Comparison of ENCODE assay signal across 1 cellular context in genomic region chr21:41362605-41363369, GRCh38.
A peak's percentile ranks its signal among the peaks of the same experiment; 100 is the strongest.
TF ChIP-seq lines count a peak whose summit lies in the region.

No MANE protein-coding gene starts in this region.

TF ChIP-seq in HepG2, 621 proteins besides CTCF, POLR2A, EP300 and RAD21:
- TF ChIP-seq TBL1XR1 (IDR thresholded peaks at IDR 0.05; ENCODE audit: borderline replicate concordance, low read length, partially characterized antibody) (no peak), ZC3H13 (CRISPR knock-in tag; IDR thresholded peaks at IDR 0.05) (no peak), ZNF281 (CRISPR knock-in tag; IDR thresholded peaks at IDR 0.05; ENCODE audit: borderline replicate concordance) (no peak), HNF4A (CRISPR knock-in tag; IDR thresholded peaks at IDR 0.05) (peak; percentile 31; the same call in 1 of the 2 replicates), SYNCRIP (IDR thresholded peaks at IDR 0.05; ENCODE audit: insufficient read depth, low read depth, low read length) (no peak), DNMT3B (CRISPR knock-in tag; conservative IDR thresholded peaks at IDR 0.05) (no peak), FOXA1 (IDR thresholded peaks at IDR 0.05) (no peak), FOXA1 (CRISPR knock-in tag; IDR thresholded peaks at IDR 0.05) (no peak), NFYC (CRISPR knock-in tag; IDR thresholded peaks at IDR 0.05) (no peak), ZNF639 (CRISPR knock-in tag; conservative IDR thresholded peaks at IDR 0.05) (no peak), HIC2 (CRISPR knock-in tag; IDR thresholded peaks at IDR 0.05; ENCODE audit: low read depth) (no peak), ZNF460 (CRISPR knock-in tag; IDR thresholded peaks at IDR 0.05; ENCODE audit: borderline replicate concordance) (peak; percentile 58; the same call in 1 of the 2 replicates), HINFP (CRISPR knock-in tag; IDR thresholded peaks at IDR 0.05; ENCODE audit: low read depth) (no peak), SAFB2 (CRISPR knock-in tag; IDR thresholded peaks at IDR 0.05; ENCODE audit: borderline replicate concordance, low read depth) (no peak), NONO (IDR thresholded peaks at IDR 0.05) (no peak), NONO (CRISPR knock-in tag; conservative IDR thresholded peaks at IDR 0.05) (no peak), ZMYM3 (CRISPR knock-in tag; IDR thresholded peaks at IDR 0.05) (peak; percentile 33; the same call in 1 of the 2 replicates), ZNF18 (CRISPR knock-in tag; IDR thresholded peaks at IDR 0.05; ENCODE audit: insufficient replicate concordance) (peak; percentile 98), REST (IDR thresholded peaks at IDR 0.05; ENCODE audit: borderline replicate concordance in 1 of 2, low read depth in 1 of 2, low read length in 2 of 2) (peak in 1 of 2 experiments; percentile 55; a peak in 2 of 4 replicates), ZNF331 (CRISPR knock-in tag; IDR thresholded peaks at IDR 0.05) (no peak), ISL2 (CRISPR knock-in tag; IDR thresholded peaks at IDR 0.05) (no peak), ZNF737 (CRISPR knock-in tag; IDR thresholded peaks at IDR 0.05; ENCODE audit: borderline replicate concordance) (no peak), SIX1 (CRISPR knock-in tag; IDR thresholded peaks at IDR 0.05; ENCODE audit: borderline replicate concordance) (no peak), ZNF816 (CRISPR knock-in tag; IDR thresholded peaks at IDR 0.05; ENCODE audit: borderline replicate concordance) (no peak), ELF1 (CRISPR knock-in tag; IDR thresholded peaks at IDR 0.05) (no peak), POLR2AphosphoS5 (IDR thresholded peaks at IDR 0.05; ENCODE audit: low read depth, low read length) (no peak), ZNF30 (CRISPR knock-in tag; IDR thresholded peaks at IDR 0.05) (no peak), DNMT1 (CRISPR knock-in tag; IDR thresholded peaks at IDR 0.05) (no peak), ZNF790 (CRISPR knock-in tag; IDR thresholded peaks at IDR 0.05; ENCODE audit: borderline replicate concordance) (no peak), ZNF382 (CRISPR knock-in tag; IDR thresholded peaks at IDR 0.05; ENCODE audit: borderline replicate concordance) (no peak), ZNF274 (CRISPR knock-in tag; IDR thresholded peaks at IDR 0.05) (no peak)
